Comparison of ENCODE assay signal across 10 cellular contexts in the genomic region with DNA sequence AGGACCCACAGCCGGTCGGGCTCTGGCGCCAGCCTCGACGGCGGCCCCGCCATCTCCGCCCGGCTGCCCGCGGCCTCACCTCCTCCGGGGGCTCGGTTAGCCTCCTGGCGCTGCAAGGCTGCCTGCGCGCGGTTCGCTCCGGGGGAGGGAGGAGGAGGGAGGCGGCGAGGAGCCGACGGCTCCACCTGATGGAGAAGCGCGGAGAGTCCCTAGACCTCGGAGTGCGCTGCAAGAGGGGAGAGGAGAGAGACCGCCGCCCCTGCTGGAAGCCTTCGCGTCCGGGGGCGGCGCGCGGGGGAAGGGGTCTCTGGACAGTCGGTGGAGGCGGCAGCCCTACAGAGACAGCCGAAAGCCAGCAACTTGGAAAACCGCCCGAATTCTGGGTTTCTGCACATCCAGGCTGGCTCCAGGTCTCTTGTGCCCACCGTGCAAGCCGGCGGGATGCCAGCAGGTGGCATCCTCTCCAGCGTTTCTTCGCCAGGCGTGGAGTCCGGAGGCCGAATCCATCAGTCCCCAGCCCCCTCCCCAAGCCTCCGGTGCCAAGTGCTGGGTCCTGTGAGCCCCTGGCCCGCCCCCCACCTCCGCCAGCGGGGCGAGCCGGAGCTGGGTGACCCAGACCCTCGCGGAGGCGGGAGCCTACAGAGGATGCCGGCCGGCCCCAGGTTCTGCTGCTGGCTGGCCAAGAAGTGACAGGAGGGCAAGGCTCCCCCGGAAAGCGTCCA. TPM values are rescaled to one million over a fixed set of nuclear protein-coding genes. Genes with fewer than 3 reads are reported as not detected.
DNase-seq lines count a peak whose midpoint lies in the region; ATAC-seq and TF ChIP-seq lines count a peak whose summit lies in the region.
"Had no signal": no experiment of that assay in that cellular context is flagged by ENCODE, and none has a peak within 500 bp of the region (broad histone marks: within the 10 kb centered on the region; RNA-seq: fewer than 3 reads in every experiment).

No MANE protein-coding gene starts in this region.

- ATAC-seq in HG03095 (IDR thresholded peaks at IDR 0.05; ENCODE audit: unreplicated experiment), result no peak

- peaks cover 0 to 19% (median 16%) of the 10 kb centered on the region in 4 donors for H3K4me1 ChIP-seq in tibial artery
- H3K4me1 ChIP-seq: parathyroid adenoma had no signal

- peak overlapping the region; percentile 40 for H3K4me3 Mint-ChIP-seq in mesothelial cell of epicardium
- H3K4me3 Mint-ChIP-seq: activated B cell treated with CpG ODN at 0.5 μM for 24 hours had no signal

- H3K27me3 Mint-ChIP-seq in mesothelial cell of epicardium (ENCODE audit: low read depth), result peaks cover 46% of the 10 kb centered on the region

- no peaks in the 10 kb centered on the region for H3K9me3 Mint-ChIP-seq in mesothelial cell of epicardium
- H3K9me3 Mint-ChIP-seq: activated B cell treated with CpG ODN at 0.5 μM for 24 hours had no signal

- no peak overlapping the region for H3K27ac ChIP-seq in tibial artery
- H3K27ac ChIP-seq: parathyroid adenoma had no signal

- H3K36me3 Mint-ChIP-seq in mesothelial cell of epicardium, result no peaks in the 10 kb centered on the region

- TF ChIP-seq CTCF in GM13976 (IDR thresholded peaks at IDR 0.05; ENCODE audit: borderline replicate concordance, control extremely low read depth, extremely low read depth, insufficient read depth, missing control alignments), result no peak
- TF ChIP-seq CTCF in mesothelial cell of epicardium (IDR thresholded peaks at IDR 0.05; ENCODE audit: unreplicated experiment), result peak; percentile 14
- no peak for TF ChIP-seq CTCF in tibial artery (IDR thresholded peaks at IDR 0.05)

- no peaks in the 10 kb centered on the region for H3K36me3 ChIP-seq in tibial artery

- H3K4me3 ChIP-seq in tibial artery, result no peak overlapping the region

- DNase-seq in GM13976 (ENCODE audit: low spot score), result peak; percentile 51
- peak; percentile 62 for DNase-seq in NCI-H2171 (lab: John Stamatoyannopoulos, UW)
- peak; percentile 3 for DNase-seq in dermis blood vessel endothelial cell
- peak; percentile 39 to 77 for DNase-seq in mesothelial cell of epicardium (ENCODE audit: low spot score in 2 of 2, unreplicated experiment in 2 of 2)
- DNase-seq in SIG-M5 (lab: John Stamatoyannopoulos, UW), result no peak
- no peak for DNase-seq in tibial artery
- no peak for DNase-seq in LoVo (ENCODE audit: low spot score)
- DNase-seq: activated B cell treated with CpG ODN at 0.5 μM for 24 hours had no signal

- in situ Hi-C loops in GM13976 (cut with MboI; ENCODE audit: low sequenced_read_pairs, unreplicated experiment), result no loop called here

- no peaks in the 10 kb centered on the region for H3K9me3 ChIP-seq in tibial artery

- peaks cover 0 to 67% of the 10 kb centered on the region in 2 donors for H3K27me3 ChIP-seq in tibial artery

- peaks cover 7% of the 10 kb centered on the region for H3K4me1 Mint-ChIP-seq in mesothelial cell of epicardium
- H3K4me1 Mint-ChIP-seq: activated B cell treated with CpG ODN at 0.5 μM for 24 hours had no signal

- no peak overlapping the region for H3K27ac Mint-ChIP-seq in mesothelial cell of epicardium
- H3K27ac Mint-ChIP-seq: activated B cell treated with CpG ODN at 0.5 μM for 24 hours had no signal

- intact Hi-C loops in tibial artery (cut with DNase I; ENCODE audit: low total_unique reads), result no loop called here

RNA-seq across cellular contexts. Expression of a gene that starts 2.9 kb away (rescaled TPM):
- not detected in 2 replicates for total RNA-seq in dermis blood vessel endothelial cell
- total RNA-seq in mesothelial cell of epicardium, result 0.31 to 1.8 TPM (median 0.95 TPM) in 3 replicates
- total RNA-seq: activated B cell treated with CpG ODN at 0.5 μM for 24 hours had no signal

Comparison
In these comparisons a context has a peak if more than half of its experiments do, and no peak if none do; other contexts are left out.
1. DNase-seq: peak in GM13976 (single experiment), NCI-H2171 (single experiment), dermis blood vessel endothelial cell (single experiment) and mesothelial cell of epicardium (2 of 2); none in SIG-M5 (single experiment), tibial artery (0 of 2) and LoVo (single experiment).